In the genomic region with DNA sequence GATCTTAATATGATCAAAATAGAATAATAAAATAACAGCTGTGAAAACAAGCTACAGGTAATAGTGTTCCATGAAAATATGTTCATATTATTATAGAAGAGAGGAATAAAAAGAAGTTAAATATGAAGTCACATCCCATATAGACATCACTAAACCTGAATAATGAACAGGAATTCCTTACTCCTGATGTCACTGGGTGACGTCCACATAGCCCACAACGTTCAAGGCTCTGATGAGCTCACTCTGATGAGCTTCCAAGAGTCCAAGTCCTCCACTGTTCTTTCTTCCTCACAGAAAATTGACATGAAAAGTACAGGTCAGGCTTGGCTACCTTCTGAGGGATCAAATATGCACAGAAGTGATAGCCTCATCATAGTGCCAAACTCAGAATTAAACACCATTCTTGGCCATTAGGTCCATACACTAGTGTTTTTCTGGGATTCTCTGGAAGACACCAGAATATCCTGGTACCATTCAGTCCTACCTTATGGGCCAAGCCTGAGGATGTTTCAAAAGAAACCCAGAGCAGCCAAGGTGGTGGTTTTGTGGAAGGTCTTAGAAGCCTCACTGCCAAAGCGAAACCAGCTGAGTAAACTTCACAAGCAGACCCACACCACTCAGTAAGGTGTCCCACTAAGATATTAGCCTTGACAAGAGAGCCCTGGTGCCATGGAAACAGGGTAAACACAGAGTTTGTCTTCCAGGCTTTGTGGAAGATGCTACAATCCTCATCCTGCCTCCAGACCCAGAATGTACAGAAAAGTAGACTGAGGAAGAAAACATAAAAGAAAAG, we compare ENCODE assay signal across 18 cellular contexts.
"Had no signal": no experiment of that assay in that cellular context is flagged by ENCODE, and none has a peak within 500 bp of the region (broad histone marks: within the 10 kb centered on the region; RNA-seq: fewer than 3 reads in every experiment).

No MANE protein-coding gene starts in this region.

- ATAC-seq: activated CD4-positive, alpha-beta T cell treated with anti-CD3 and anti-CD28 coated beads for 36 hours; effector memory CD8-positive, alpha-beta T cell; stimulated activated naive CD8-positive, alpha-beta T cell treated with anti-CD3 and anti-CD28 coated beads, Interleukin-15, Interleukin-2, amounts not matched to agents 100 U/mL and 50 U/mL, for 24 hours; T-cell had no signal

- H3K4me3 ChIP-seq: neural progenitor cell, ovary, suprapubic skin, upper lobe of left lung had no signal

- H3K27me3 ChIP-seq: neural progenitor cell, ovary, suprapubic skin, upper lobe of left lung had no signal

- H3K4me1 ChIP-seq: suprapubic skin, upper lobe of left lung had no signal

- H3K27ac ChIP-seq: neural progenitor cell, ovary, suprapubic skin, upper lobe of left lung, WERI-Rb-1 had no signal

- H3K9ac ChIP-seq: neural progenitor cell had no signal

- H3K4me2 ChIP-seq: neural progenitor cell had no signal

- H3K36me3 ChIP-seq: neural progenitor cell, ovary, suprapubic skin, upper lobe of left lung, WERI-Rb-1 had no signal

- H2AFZ ChIP-seq: neural progenitor cell had no signal

- DNase-seq: activated CD4-positive, alpha-beta memory T cell treated with anti-CD3 and anti-CD28 coated beads, Interleukin-2, amount 10 ng/mL, durations not matched to agents 7 days and 5 days; activated CD4-positive, alpha-beta T cell treated with anti-CD3 and anti-CD28 coated beads for 36 hours; activated CD8-positive, alpha-beta memory T cell treated with anti-CD3 and anti-CD28 coated beads, Interleukin-2, amount 50 U/mL, for 4 hours; activated naive CD8-positive, alpha-beta T cell treated with anti-CD3 and anti-CD28 coated beads, Interleukin-2, amount 10 ng/mL, durations not matched to agents 7 days and 5 days; aorta; effector memory CD8-positive, alpha-beta T cell; erythroblast; foreskin melanocyte; midbrain; ovary; stimulated activated CD4-positive, alpha-beta T cell treated with anti-CD3 and anti-CD28 coated beads, Interleukin-4, amount 100 ng/mL, for 1 hour; stimulated activated CD8-positive, alpha-beta memory T cell treated with anti-CD3 and anti-CD28 coated beads, Interleukin-4, amount 100 ng/mL, for 48 hours; stimulated activated naive CD8-positive, alpha-beta T cell treated with anti-CD3 and anti-CD28 coated beads, Interleukin-15, Interleukin-2, amounts not matched to agents 100 U/mL and 50 U/mL, for 24 hours; T-cell; upper lobe of left lung; WERI-Rb-1 had no signal

- H3K9me3 ChIP-seq: ovary, suprapubic skin, upper lobe of left lung had no signal
